21 cellular contexts compared by ENCODE assay signal in genomic region chr17:21460358-21460757, GRCh38.
DNase-seq lines count a peak whose midpoint lies in the region; ATAC-seq, FAIRE-seq and TF ChIP-seq lines count a peak whose summit lies in the region.
"Had no signal": no experiment of that assay in that cellular context is flagged by ENCODE, and none has a peak within 500 bp of the region (broad histone marks: within the 10 kb centered on the region; RNA-seq: fewer than 3 reads in every experiment).

No MANE protein-coding gene starts in this region.

- peak; percentile 64 for DNase-seq in COLO829 (ENCODE audit: low spot score)
- DNase-seq in SK-MEL-5 (ENCODE audit: low read depth, low spot score) = peak; percentile 48
- peak; percentile 79 for DNase-seq in fibroblast of gingiva (ENCODE audit: low read depth)
- peak; percentile 54 for DNase-seq in non-pigmented ciliary epithelial cell (ENCODE audit: low read depth)
- no peak for DNase-seq in GM12892 (ENCODE audit: insufficient read length)
- no peak for DNase-seq in NCI-H1694 treated with DMSO at 0.1 percent for 48 hours (lab: John Stamatoyannopoulos, UW)
- DNase-seq: activated B cell treated with CpG ODN at 0.5 μM for 24 hours; activated CD8-positive, alpha-beta memory T cell treated with anti-CD3 and anti-CD28 coated beads for 24 hours; activated T-cell treated with anti-CD3 and anti-CD28 coated beads, Interleukin-2, amount 50 U/mL, for 72 hours; H7; hippocampal formation; midbrain; MV-4-11; NCI-H2081 treated with DMSO at 0.1 percent for 48 hours; NCI-H524 treated with DMSO at 0.1 percent for 48 hours; stimulated activated naive CD8-positive, alpha-beta T cell treated with anti-CD3 and anti-CD28 coated beads, Interleukin-15, Interleukin-2, amounts not matched to agents 100 U/mL and 50 U/mL, for 24 hours; T-helper 17 cell had no signal

- no peak for FAIRE-seq in GM12892 (lab: Jason Lieb, UNC)
- FAIRE-seq: keratinocyte had no signal

- ATAC-seq in GM18858 (IDR thresholded peaks at IDR 0.05; ENCODE audit: unreplicated experiment) (no peak), HG03135 (IDR thresholded peaks at IDR 0.05; ENCODE audit: unreplicated experiment) (no peak)
- ATAC-seq: activated naive CD4-positive, alpha-beta T cell treated with anti-CD3 and anti-CD28 coated beads, Interleukin-2, amount 50 U/mL, for 72 hours; activated T-cell treated with anti-CD3 and anti-CD28 coated beads, Interleukin-2, amount 50 U/mL, for 72 hours; stimulated activated naive CD8-positive, alpha-beta T cell treated with anti-CD3 and anti-CD28 coated beads, Interleukin-15, Interleukin-2, amounts not matched to agents 100 U/mL and 50 U/mL, for 24 hours; T-helper 17 cell had no signal

- no peak for TF ChIP-seq POLR2A in GM12892 (IDR thresholded peaks at IDR 0.05; ENCODE audit: low read depth, low read length)

- in situ Hi-C loops in SK-MEL-5 (cut with HindIII; ENCODE audit: low pct_unique_long_range_greater_than_20kb, low sequenced_read_pairs) = no loop called here

Comparison
In these comparisons a context has a peak if more than half of its experiments do, and no peak if none do; other contexts are left out.
1. DNase-seq: peak in COLO829 (single experiment), SK-MEL-5 (single experiment), fibroblast of gingiva (single experiment) and non-pigmented ciliary epithelial cell (single experiment); none in GM12892 (single experiment) and NCI-H1694 treated with DMSO at 0.1 percent for 48 hours (single experiment).